ENCODE assay signal across 10 cellular contexts in genomic region chr22:23144432-23144831, GRCh38. TPM values are rescaled to one million over a fixed set of nuclear protein-coding genes. Genes with fewer than 3 reads are reported as not detected.
A peak's percentile ranks its signal among the peaks of the same experiment; 100 is the strongest.
DNase-seq lines count a peak whose midpoint lies in the region; ATAC-seq and TF ChIP-seq lines count a peak whose summit lies in the region.
"Had no signal": no experiment of that assay in that cellular context is flagged by ENCODE, and none has a peak within 500 bp of the region (broad histone marks: within the 10 kb centered on the region; RNA-seq: fewer than 3 reads in every experiment).

No MANE protein-coding gene starts in this region.

- no peaks in the 10 kb centered on the region for H3K27me3 Mint-ChIP-seq in activated CD4-positive, alpha-beta memory T cell treated with anti-CD3 and anti-CD28 coated beads for 36 hours
- peaks cover 7% of the 10 kb centered on the region for H3K27me3 Mint-ChIP-seq in activated CD4-positive, alpha-beta memory T cell treated with anti-CD3 and anti-CD28 coated beads, Interleukin-2, amount 10 ng/mL, durations not matched to agents 7 days and 5 days
- no peaks in the 10 kb centered on the region for H3K27me3 Mint-ChIP-seq in activated B cell treated with CpG ODN at 0.5 μM for 24 hours

- ATAC-seq in activated B cell treated with CpG ODN at 0.5 μM for 24 hours (ENCODE audit: low read depth) (no peak), left lung (no peak), GM19452 (IDR thresholded peaks at IDR 0.05; ENCODE audit: unreplicated experiment) (no peak), HG03196 (IDR thresholded peaks at IDR 0.05; ENCODE audit: unreplicated experiment) (no peak)

- peak overlapping the region; percentile 6 for H3K27ac Mint-ChIP-seq in activated CD4-positive, alpha-beta memory T cell treated with anti-CD3 and anti-CD28 coated beads for 36 hours
- H3K27ac Mint-ChIP-seq in activated CD4-positive, alpha-beta memory T cell treated with anti-CD3 and anti-CD28 coated beads, Interleukin-2, amount 10 ng/mL, durations not matched to agents 7 days and 5 days: no peak overlapping the region
- peak overlapping the region; percentile 86 for H3K27ac Mint-ChIP-seq in activated B cell treated with CpG ODN at 0.5 μM for 24 hours

- DNase-seq in activated CD4-positive, alpha-beta memory T cell treated with anti-CD3 and anti-CD28 coated beads for 36 hours: no peak
- DNase-seq in activated CD4-positive, alpha-beta memory T cell treated with anti-CD3 and anti-CD28 coated beads, Interleukin-2, amount 10 ng/mL, durations not matched to agents 7 days and 5 days: no peak
- DNase-seq in activated B cell treated with CpG ODN at 0.5 μM for 24 hours (no peak), left lung (no peak), testis (no peak)
- DNase-seq in stimulated activated naive CD4-positive, alpha-beta T cell treated with Interleukin-2 at 50 U/mL for 16 hours (lab: John Stamatoyannopoulos, UW): no peak

- peaks cover 8 to 62% of the 10 kb centered on the region in 2 donors for H3K4me1 ChIP-seq in left lung
- peaks cover 15% of the 10 kb centered on the region for H3K4me1 ChIP-seq in testis

- H3K9me3 ChIP-seq in left lung: no peaks in the 10 kb centered on the region
- H3K9me3 ChIP-seq in testis: no peaks in the 10 kb centered on the region

- peaks cover 40% of the 10 kb centered on the region for H3K4me1 Mint-ChIP-seq in activated CD4-positive, alpha-beta memory T cell treated with anti-CD3 and anti-CD28 coated beads for 36 hours (ENCODE audit: low read depth)
- H3K4me1 Mint-ChIP-seq in activated CD4-positive, alpha-beta memory T cell treated with anti-CD3 and anti-CD28 coated beads, Interleukin-2, amount 10 ng/mL, durations not matched to agents 7 days and 5 days: peaks cover 48% of the 10 kb centered on the region
- H3K4me1 Mint-ChIP-seq in activated B cell treated with CpG ODN at 0.5 μM for 24 hours: peaks cover 53% of the 10 kb centered on the region

- TF ChIP-seq CTCF in activated B cell treated with CpG ODN at 0.5 μM for 24 hours (IDR thresholded peaks at IDR 0.05): no peak
- TF ChIP-seq CTCF in left lung (IDR thresholded peaks at IDR 0.05): no peak
- no peak for TF ChIP-seq CTCF in testis (IDR thresholded peaks at IDR 0.05)

- H3K4me3 ChIP-seq in left lung: no peak overlapping the region
- peak overlapping the region; percentile 55 to 72 for H3K4me3 ChIP-seq in testis

- WGBS in testis, 2 donors: 63 to 80% methylated on average over 4 of the region's 4 CpGs

- H3K9me3 Mint-ChIP-seq in activated CD4-positive, alpha-beta memory T cell treated with anti-CD3 and anti-CD28 coated beads for 36 hours: no peaks in the 10 kb centered on the region
- H3K9me3 Mint-ChIP-seq in activated CD4-positive, alpha-beta memory T cell treated with anti-CD3 and anti-CD28 coated beads, Interleukin-2, amount 10 ng/mL, durations not matched to agents 7 days and 5 days: no peaks in the 10 kb centered on the region
- H3K9me3 Mint-ChIP-seq in activated B cell treated with CpG ODN at 0.5 μM for 24 hours: no peaks in the 10 kb centered on the region
- H3K9me3 Mint-ChIP-seq: activated T-helper 1 cell treated with anti-CD3 and anti-CD28 coated beads, Interleukin-12 subunit alpha, Interleukin-12 subunit beta, Interleukin-2, Interleukin-4 antibody, amounts not matched to agents 30 ng/mL and 10 ng/mL and 1 ng/mL, durations not matched to agents 14 hours and 24 hours and 36 hours had no signal

- peak overlapping the region; percentile 66 for H3K4me3 Mint-ChIP-seq in activated CD4-positive, alpha-beta memory T cell treated with anti-CD3 and anti-CD28 coated beads for 36 hours
- H3K4me3 Mint-ChIP-seq in activated CD4-positive, alpha-beta memory T cell treated with anti-CD3 and anti-CD28 coated beads, Interleukin-2, amount 10 ng/mL, durations not matched to agents 7 days and 5 days: no peak overlapping the region
- H3K4me3 Mint-ChIP-seq in activated B cell treated with CpG ODN at 0.5 μM for 24 hours: peak overlapping the region; percentile 81

- POLR2A ChIA-PET in activated CD4-positive, alpha-beta memory T cell treated with anti-CD3 and anti-CD28 coated beads for 36 hours (lab: Charles Lee): interaction anchor here (2.4 kb wide), 1 partner anchor 10 kb away, joined by 6 read pairs; no protein-coding TSS in a partner anchor
- POLR2A ChIA-PET in activated CD4-positive, alpha-beta memory T cell treated with anti-CD3 and anti-CD28 coated beads, Interleukin-2, amount 10 ng/mL, durations not matched to agents 7 days and 5 days (lab: Charles Lee): interaction anchor here (0.7 to 1.8 kb wide), 2 partner anchors 36 to 213 kb away, joined by 3 to 6 read pairs; partner anchors contain the start of gene BCR
- POLR2A ChIA-PET in activated B cell treated with CpG ODN at 0.5 μM for 24 hours (lab: Charles Lee): interaction anchor here (0.6 to 1.3 kb wide), 6 partner anchors 9 to 750 kb away, joined by 3 to 4 read pairs (median 4); partner anchors contain the start of genes MIF and SLC2A11

- H3K27ac ChIP-seq in left lung: peak overlapping the region; percentile 26 to 45
- H3K27ac ChIP-seq in testis: peak overlapping the region in 1 of 2 donors; percentile 54

- H3K36me3 Mint-ChIP-seq in activated CD4-positive, alpha-beta memory T cell treated with anti-CD3 and anti-CD28 coated beads for 36 hours: no peaks in the 10 kb centered on the region
- H3K36me3 Mint-ChIP-seq in activated CD4-positive, alpha-beta memory T cell treated with anti-CD3 and anti-CD28 coated beads, Interleukin-2, amount 10 ng/mL, durations not matched to agents 7 days and 5 days (ENCODE audit: low read depth): no peaks in the 10 kb centered on the region
- no peaks in the 10 kb centered on the region for H3K36me3 Mint-ChIP-seq in activated B cell treated with CpG ODN at 0.5 μM for 24 hours (ENCODE audit: low read depth)

- CTCF ChIA-PET in activated CD4-positive, alpha-beta memory T cell treated with anti-CD3 and anti-CD28 coated beads for 36 hours (lab: Charles Lee): interaction anchor here (0.9 to 1.0 kb wide), 2 partner anchors 75 to 750 kb away, joined by 3 to 4 read pairs; partner anchors contain the start of gene MIF
- CTCF ChIA-PET in activated CD4-positive, alpha-beta memory T cell treated with anti-CD3 and anti-CD28 coated beads, Interleukin-2, amount 10 ng/mL, durations not matched to agents 7 days and 5 days (lab: Charles Lee): interaction anchor here (0.7 to 1.5 kb wide), 4 partner anchors 10 to 533 kb away, joined by 3 to 6 read pairs (median 4); no protein-coding TSS in a partner anchor
- CTCF ChIA-PET in activated B cell treated with CpG ODN at 0.5 μM for 24 hours (lab: Charles Lee): interaction anchor here (0.8 to 2.2 kb wide), 7 partner anchors 9 to 188 kb away, joined by 3 to 7 read pairs (median 4); partner anchors contain the start of gene GNAZ

- H3K27me3 ChIP-seq in left lung: no peaks in the 10 kb centered on the region
- H3K27me3 ChIP-seq in testis: no peaks in the 10 kb centered on the region

- no peak for TF ChIP-seq POLR2A in testis (IDR thresholded peaks at IDR 0.05)

- H3K36me3 ChIP-seq in left lung (no peaks in the 10 kb centered on the region), testis (ENCODE audit: low read depth, missing control alignments) (no peaks in the 10 kb centered on the region)

- intact Hi-C loops in activated CD4-positive, alpha-beta memory T cell treated with anti-CD3 and anti-CD28 coated beads for 36 hours (cut with micrococcal nuclease): no loop called here
- intact Hi-C loops in activated B cell treated with CpG ODN at 0.5 μM for 24 hours (cut with micrococcal nuclease): loop anchor here (2.0 to 10.0 kb wide), 4 partner anchors 30 to 1288 kb away; partner anchors contain the start of genes DERL3 and GNAZ
- intact Hi-C loops in left lung (cut with DNase I): no loop called here
- intact Hi-C loops in testis (cut with DNase I; ENCODE audit: low total_unique reads): no loop called here

RNA-seq across cellular contexts. Expression of gene RAB36, which starts 0.8 kb away (rescaled TPM):
- under 1 TPM; 0.31 to 0.46 TPM for total RNA-seq in activated CD4-positive, alpha-beta memory T cell treated with anti-CD3 and anti-CD28 coated beads for 36 hours
- total RNA-seq in activated CD4-positive, alpha-beta memory T cell treated with anti-CD3 and anti-CD28 coated beads, Interleukin-2, amount 10 ng/mL, durations not matched to agents 7 days and 5 days: under 1 TPM in 1 of 2 experiments, not detected in 1; 0.33 TPM
- total RNA-seq in activated B cell treated with CpG ODN at 0.5 μM for 24 hours (1.7 and 2.1 TPM in 2 replicates), left lung (1 to 10 TPM; 3.8 to 10.0 TPM), testis (1 to 10 TPM; 7.4 to 7.5 TPM)
- polyA plus RNA-seq in testis (ENCODE audit: insufficient read depth, low read depth, low replicate concordance): 11.1 TPM
- total RNA-seq: T-helper 2 cell treated with Interferon-gamma antibody and Interleukin-4, amounts not matched to agents 100 ng/mL and 5 ng/mL, for 36 hours had no signal

RNA-seq across cellular contexts. Expression of gene RSPH14, which starts 2.6 kb away (rescaled TPM):
- under 1 TPM in 1 of 2 experiments, not detected in 1; 0.46 TPM for total RNA-seq in activated CD4-positive, alpha-beta memory T cell treated with anti-CD3 and anti-CD28 coated beads for 36 hours
- not detected for total RNA-seq in activated CD4-positive, alpha-beta memory T cell treated with anti-CD3 and anti-CD28 coated beads, Interleukin-2, amount 10 ng/mL, durations not matched to agents 7 days and 5 days
- total RNA-seq in activated B cell treated with CpG ODN at 0.5 μM for 24 hours (not detected in 2 replicates), left lung (1 to 10 TPM in 1 of 2 donors, under 1 TPM in 1; 0.41 to 1.8 TPM), testis (10 to 100 TPM; 12.1 to 22.8 TPM)
- 45.4 TPM for polyA plus RNA-seq in testis (ENCODE audit: insufficient read depth, low read depth, low replicate concordance)
- total RNA-seq: activated T-helper 1 cell treated with anti-CD3 and anti-CD28 coated beads, Interleukin-12 subunit alpha, Interleukin-12 subunit beta, Interleukin-2, Interleukin-4 antibody, amounts not matched to agents 30 ng/mL and 10 ng/mL and 1 ng/mL, durations not matched to agents 14 hours and 24 hours and 36 hours; T-helper 2 cell treated with Interferon-gamma antibody and Interleukin-4, amounts not matched to agents 100 ng/mL and 5 ng/mL, for 36 hours had no signal

RNA-seq across cellular contexts. Expression of gene BCR, which starts 35.9 kb away (rescaled TPM):
- 10 to 100 TPM; 60.4 to 69.0 TPM for total RNA-seq in activated CD4-positive, alpha-beta memory T cell treated with anti-CD3 and anti-CD28 coated beads for 36 hours
- total RNA-seq in activated CD4-positive, alpha-beta memory T cell treated with anti-CD3 and anti-CD28 coated beads, Interleukin-2, amount 10 ng/mL, durations not matched to agents 7 days and 5 days: 10 to 100 TPM; 60.7 to 63.2 TPM
- 20.9 and 23.8 TPM in 2 replicates for total RNA-seq in activated B cell treated with CpG ODN at 0.5 μM for 24 hours
- total RNA-seq in left lung: 10 to 100 TPM; 66.1 to 70.4 TPM
- total RNA-seq in testis: 100 to 1,000 TPM; 105 to 108 TPM
- polyA plus RNA-seq in testis (ENCODE audit: insufficient read depth, low read depth, low replicate concordance): 52.5 TPM

Comparison
In these comparisons a context has a peak if more than half of its experiments do, and no peak if none do; other contexts are left out.
1. H3K4me3 ChIP-seq: peak in testis (2 of 2); none in left lung (0 of 2).
2. RNA of gene RSPH14, which starts 2.6 kb away (total RNA-seq): 12.1 to 22.8 TPM in testis; 0.41 to 1.8 TPM in left lung, 0.46 TPM in activated CD4-positive, alpha-beta memory T cell treated with anti-CD3 and anti-CD28 coated beads for 36 hours, not detected in activated B cell treated with CpG ODN at 0.5 μM for 24 hours and not detected in activated CD4-positive, alpha-beta memory T cell treated with anti-CD3 and anti-CD28 coated beads, Interleukin-2, amount 10 ng/mL, durations not matched to agents 7 days and 5 days; every median in the first group is over 4 times any median in the second.